Comparison of ENCODE assay signal across 21 cellular contexts in the genomic region with DNA sequence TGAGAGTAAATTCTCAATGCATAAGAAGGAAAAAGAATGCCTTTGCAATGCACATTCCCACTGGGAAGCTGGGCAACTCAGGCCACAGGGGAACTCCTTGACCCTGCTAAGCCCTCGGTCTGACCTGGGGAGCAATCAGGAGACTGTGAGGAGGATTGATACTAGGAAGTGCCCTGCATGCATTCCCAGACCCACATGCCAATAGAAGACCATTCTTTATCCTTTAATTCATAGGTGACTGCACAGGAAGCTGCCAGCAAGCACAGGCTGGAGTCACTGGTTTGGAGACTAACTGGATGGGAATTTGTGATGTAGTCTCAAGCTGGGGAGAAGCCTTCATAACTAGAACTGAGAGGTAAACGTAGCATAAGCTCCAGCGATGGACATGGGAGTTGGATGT.
"Had no signal": no experiment of that assay in that cellular context is flagged by ENCODE, and none has a peak within 500 bp of the region (broad histone marks: within the 10 kb centered on the region; RNA-seq: fewer than 3 reads in every experiment).

No MANE protein-coding gene starts in this region.

- H3K9me3 ChIP-seq: prostate gland, testis, upper lobe of right lung, vagina had no signal

- H3K4me1 ChIP-seq: heart right ventricle, parathyroid adenoma, prostate gland, sigmoid colon, testis, tibial nerve, upper lobe of right lung, vagina had no signal

- H3K27me3 ChIP-seq: heart right ventricle, sigmoid colon, testis, tibial nerve, upper lobe of right lung, vagina had no signal

- H3K27ac ChIP-seq: heart right ventricle, parathyroid adenoma, prostate gland, sigmoid colon, skin epidermis, testis, tibial nerve, upper lobe of right lung, vagina had no signal

- ATAC-seq: esophagus mucosa; heart right ventricle; left colon; left ventricle myocardium superior; stimulated activated naive B cell treated with anti-CD40 and anti-IgM and Interleukin-4, amounts not matched to agents 10 μg/mL and 1 μg/mL and 100 μg/mL, for 72 hours; stimulated activated naive CD8-positive, alpha-beta T cell treated with anti-CD3 and anti-CD28 coated beads, Interleukin-15, amount 100 ng/mL, for 72 hours; upper lobe of right lung had no signal

- H3K4me3 ChIP-seq: heart right ventricle, lung, prostate gland, sigmoid colon, skin epidermis, testis, tibial nerve, upper lobe of right lung, vagina had no signal

- H3K36me3 ChIP-seq: heart right ventricle, prostate gland, sigmoid colon, tibial nerve, upper lobe of right lung, vagina had no signal

- DNase-seq: effector CD8-positive, alpha-beta T cell; heart right ventricle; hypothalamus; left colon; left ventricle myocardium superior; mesendoderm; naive B cell; sigmoid colon; stimulated activated CD4-positive, alpha-beta T cell treated with anti-CD3 and anti-CD28 coated beads, Interleukin-2, amount 100 ng/mL, for 24 hours; stimulated activated CD4-positive, alpha-beta T cell treated with anti-CD3 and anti-CD28 coated beads, Interleukin-4, amount 100 ng/mL, for 4 hours; stimulated activated naive B cell treated with anti-CD40 and anti-IgM and Interleukin-4, amounts not matched to agents 10 μg/mL and 1 μg/mL and 100 μg/mL, for 72 hours; stimulated activated naive CD8-positive, alpha-beta T cell treated with anti-CD3 and anti-CD28 coated beads, Interleukin-15, amount 100 ng/mL, for 72 hours; testis; upper lobe of right lung had no signal
